ENCODE assay signal across 26 cellular contexts in the genomic region with DNA sequence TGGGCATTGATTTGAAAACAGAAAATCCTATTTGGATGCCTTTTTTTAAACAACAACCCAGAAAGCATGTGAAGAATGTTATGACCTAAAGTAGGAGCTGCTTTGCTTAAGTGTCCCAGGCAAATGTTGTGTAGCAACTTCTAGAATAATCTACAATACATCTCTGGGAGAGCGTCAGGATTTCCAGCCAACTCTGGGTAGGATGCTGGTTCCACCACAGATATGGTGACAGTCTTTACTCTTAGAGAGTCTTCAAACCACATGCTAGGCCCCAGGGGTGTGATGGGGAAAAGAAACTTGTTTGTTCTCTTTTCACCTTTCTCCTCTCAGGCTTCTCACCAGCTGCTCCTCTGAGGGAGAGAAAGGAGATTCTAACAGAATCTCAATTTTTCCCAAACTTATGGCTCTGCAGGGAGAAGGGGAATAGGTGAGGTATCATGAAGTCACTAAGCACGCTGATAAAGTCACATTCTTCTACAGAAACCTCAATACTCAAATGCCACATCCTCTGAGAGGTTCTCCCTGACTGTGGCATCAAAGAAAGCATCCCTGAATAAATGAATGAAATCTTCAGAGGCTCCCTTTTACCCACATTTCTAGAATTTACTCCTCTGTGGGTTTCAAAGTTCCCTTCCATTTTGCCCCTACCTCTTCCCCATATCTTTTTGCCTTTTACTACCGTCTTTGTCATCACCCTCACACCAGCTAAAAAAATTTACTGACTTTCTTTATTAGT.
"Had no signal": no experiment of that assay in that cellular context is flagged by ENCODE, and none has a peak within 500 bp of the region (broad histone marks: within the 10 kb centered on the region; RNA-seq: fewer than 3 reads in every experiment).

No MANE protein-coding gene starts in this region.

- H3K27ac ChIP-seq: adrenal gland, coronary artery, VCaP had no signal

- H3K9me3 Mint-ChIP-seq: activated naive CD4-positive, alpha-beta T cell treated with anti-CD3 and anti-CD28 coated beads, Interleukin-2, amount 10 ng/mL, durations not matched to agents 7 days and 5 days; activated T-helper 2 cell treated with anti-CD3 and anti-CD28 coated beads, Interferon-gamma antibody, Interleukin-2, Interleukin-4, amounts not matched to agents 10 μg/mL and 5 μg/mL and 100 μg/mL, durations not matched to agents 14 hours and 24 hours and 36 hours had no signal

- H3K4me3 ChIP-seq: adrenal gland, coronary artery had no signal

- H3K9ac ChIP-seq: SK-N-SH had no signal

- H3K27me3 Mint-ChIP-seq: activated naive CD4-positive, alpha-beta T cell treated with anti-CD3 and anti-CD28 coated beads, Interleukin-2, amount 10 ng/mL, durations not matched to agents 7 days and 5 days had no signal

- DNase-seq: activated CD4-positive, alpha-beta T cell treated with anti-CD3 and anti-CD28 coated beads for 4 hours; activated CD4-positive, CD25-positive, alpha-beta regulatory T cell; activated CD8-positive, alpha-beta memory T cell treated with anti-CD3 and anti-CD28 coated beads, Interleukin-2, amount 10 ng/mL, durations not matched to agents 7 days and 5 days; activated gamma-delta T cell treated with Interleukin-2 at 50 U/mL for 16 hours; activated naive CD4-positive, alpha-beta T cell treated with anti-CD3 and anti-CD28 coated beads, Interleukin-2, amount 10 ng/mL, durations not matched to agents 7 days and 5 days; activated T-cell treated with anti-CD3 and anti-CD28 coated beads, Interleukin-2, amount 50 U/mL, for 4 hours; adrenal gland; anterior cingulate cortex; central memory CD4-positive, alpha-beta T cell; Kasumi-1; NCI-H1105 treated with DMSO at 0.1 percent for 48 hours; NCI-H1436 treated with DMSO at 0.1 percent for 48 hours; NCI-H187; NCI-H2081; NCI-H510A treated with DMSO at 0.1 percent for 48 hours; NCI-H69; NK-92 treated with Interleukin-12 subunit alpha and Interleukin-12 subunit beta, amount 100 ng/mL, for 24 hours; OCI-M1; RPMI8226; SK-N-SH; T-helper 1 cell had no signal

- H3K9me3 ChIP-seq: adrenal gland, SK-N-SH had no signal

- H3K27me3 ChIP-seq: adrenal gland had no signal

- H3K4me3 Mint-ChIP-seq: activated CD8-positive, alpha-beta memory T cell treated with anti-CD3 and anti-CD28 coated beads, Interleukin-2, amount 10 ng/mL, durations not matched to agents 7 days and 5 days; activated naive CD4-positive, alpha-beta T cell treated with anti-CD3 and anti-CD28 coated beads, Interleukin-2, amount 10 ng/mL, durations not matched to agents 7 days and 5 days; activated T-cell treated with anti-CD3 and anti-CD28 coated beads, Interleukin-2, amount 50 U/mL, for 4 hours had no signal

- ATAC-seq: activated CD8-positive, alpha-beta memory T cell treated with anti-CD3 and anti-CD28 coated beads, Interleukin-2, amount 10 ng/mL, durations not matched to agents 7 days and 5 days; activated T-cell treated with anti-CD3 and anti-CD28 coated beads, Interleukin-2, amount 50 U/mL, for 4 hours; Panc1; Right ventricle myocardium inferior had no signal

- H3K36me3 Mint-ChIP-seq: activated CD8-positive, alpha-beta memory T cell treated with anti-CD3 and anti-CD28 coated beads, Interleukin-2, amount 10 ng/mL, durations not matched to agents 7 days and 5 days; activated naive CD4-positive, alpha-beta T cell treated with anti-CD3 and anti-CD28 coated beads, Interleukin-2, amount 10 ng/mL, durations not matched to agents 7 days and 5 days had no signal

- H3K36me3 ChIP-seq: adrenal gland had no signal

- H3K27ac Mint-ChIP-seq: activated CD8-positive, alpha-beta memory T cell treated with anti-CD3 and anti-CD28 coated beads, Interleukin-2, amount 10 ng/mL, durations not matched to agents 7 days and 5 days; activated naive CD4-positive, alpha-beta T cell treated with anti-CD3 and anti-CD28 coated beads, Interleukin-2, amount 10 ng/mL, durations not matched to agents 7 days and 5 days; activated T-helper 2 cell treated with anti-CD3 and anti-CD28 coated beads, Interferon-gamma antibody, Interleukin-2, Interleukin-4, amounts not matched to agents 10 μg/mL and 5 μg/mL and 100 μg/mL, durations not matched to agents 14 hours and 24 hours and 36 hours had no signal

- H3K4me1 Mint-ChIP-seq: activated CD8-positive, alpha-beta memory T cell treated with anti-CD3 and anti-CD28 coated beads, Interleukin-2, amount 10 ng/mL, durations not matched to agents 7 days and 5 days; activated naive CD4-positive, alpha-beta T cell treated with anti-CD3 and anti-CD28 coated beads, Interleukin-2, amount 10 ng/mL, durations not matched to agents 7 days and 5 days had no signal

- H3K4me2 ChIP-seq: SK-N-SH had no signal
